8 cellular contexts compared by ENCODE assay signal in genomic region chr7:121385800-121386179, GRCh38.
DNase-seq lines count a peak whose midpoint lies in the region; ATAC-seq and TF ChIP-seq lines count a peak whose summit lies in the region.

No MANE protein-coding gene starts in this region.

- ATAC-seq in HG03521 (IDR thresholded peaks at IDR 0.05; ENCODE audit: unreplicated experiment) = peak; percentile 94

- CTCF ChIA-PET in GM10248 (lab: Yijun Ruan, JAX) = interaction anchor here (1.0 to 10.4 kb wide), 7 partner anchors 10 to 167 kb away, joined by 3 to 158 read pairs (median 5); partner anchors contain the start of gene FAM3C

- H3K4me1 Mint-ChIP-seq in stimulated activated naive CD8-positive, alpha-beta T cell treated with anti-CD3 and anti-CD28 coated beads, Interleukin-15, Interleukin-2, amounts not matched to agents 100 ng/mL and 50 ng/mL, for 24 hours (ENCODE audit: low read depth) = peaks cover 91% of the 10 kb centered on the region

- DNase-seq in GM10248 (ENCODE audit: extremely low spot score) (peak; percentile 41), GM20000 (ENCODE audit: low spot score) (peak; percentile 55), RKO (ENCODE audit: low spot score) (no peak), AG20443 (ENCODE audit: low spot score) (no peak)
- peak; percentile 3 for DNase-seq in central memory CD4-positive, alpha-beta T cell
- no peak for DNase-seq in activated CD4-positive, alpha-beta T cell treated with anti-CD3 and anti-CD28 coated beads for 4 hours

- POLR2A ChIA-PET in GM10248 (lab: Yijun Ruan, JAX) = interaction anchor here (1.8 kb wide), 1 partner anchor 10 kb away, joined by 8 read pairs; the partner anchor contains the start of gene FAM3C

- no peaks in the 10 kb centered on the region for H3K27me3 Mint-ChIP-seq in stimulated activated naive CD8-positive, alpha-beta T cell treated with anti-CD3 and anti-CD28 coated beads, Interleukin-15, Interleukin-2, amounts not matched to agents 100 ng/mL and 50 ng/mL, for 24 hours

- H3K4me3 Mint-ChIP-seq in stimulated activated naive CD8-positive, alpha-beta T cell treated with anti-CD3 and anti-CD28 coated beads, Interleukin-15, Interleukin-2, amounts not matched to agents 100 ng/mL and 50 ng/mL, for 24 hours = no peak overlapping the region

- peaks cover 30% of the 10 kb centered on the region for H3K36me3 Mint-ChIP-seq in stimulated activated naive CD8-positive, alpha-beta T cell treated with anti-CD3 and anti-CD28 coated beads, Interleukin-15, Interleukin-2, amounts not matched to agents 100 ng/mL and 50 ng/mL, for 24 hours (ENCODE audit: low read depth)

- H3K27ac Mint-ChIP-seq in stimulated activated naive CD8-positive, alpha-beta T cell treated with anti-CD3 and anti-CD28 coated beads, Interleukin-15, Interleukin-2, amounts not matched to agents 100 ng/mL and 50 ng/mL, for 24 hours = peak overlapping the region; percentile 11

- no peaks in the 10 kb centered on the region for H3K9me3 Mint-ChIP-seq in stimulated activated naive CD8-positive, alpha-beta T cell treated with anti-CD3 and anti-CD28 coated beads, Interleukin-15, Interleukin-2, amounts not matched to agents 100 ng/mL and 50 ng/mL, for 24 hours

- TF ChIP-seq CTCF in GM10248 (IDR thresholded peaks at IDR 0.05; ENCODE audit: control extremely low read depth, extremely low read depth, low read depth, missing control alignments) (no peak), GM20000 (IDR thresholded peaks at IDR 0.05; ENCODE audit: extremely low read depth, missing control alignments) (no peak)

Comparison
In these comparisons a context has a peak if more than half of its experiments do, and no peak if none do; other contexts are left out.
1. DNase-seq: peak in GM10248 (single experiment), GM20000 (single experiment) and central memory CD4-positive, alpha-beta T cell (single experiment); none in activated CD4-positive, alpha-beta T cell treated with anti-CD3 and anti-CD28 coated beads for 4 hours (0 of 2), RKO (single experiment) and AG20443 (single experiment).